In genomic region chr16:69852815-69853214, GRCh38 we compare ENCODE assay signal across 28 cellular contexts.
"Had no signal": no experiment of that assay in that cellular context is flagged by ENCODE, and none has a peak within 500 bp of the region (broad histone marks: within the 10 kb centered on the region; RNA-seq: fewer than 3 reads in every experiment).

No MANE protein-coding gene starts in this region.

- H3K27me3 Mint-ChIP-seq: naive B cell; stimulated activated memory B cell treated with anti-CD40 and anti-IgM and Interleukin-4, amounts not matched to agents 10 μg/mL and 1 μg/mL and 100 μg/mL, for 72 hours had no signal

- H3K27ac ChIP-seq: brain microvascular endothelial cell, gastrocnemius medialis, heart left ventricle, sigmoid colon, upper lobe of right lung had no signal

- ATAC-seq: activated naive CD4-positive, alpha-beta T cell treated with anti-CD3 and anti-CD28 coated beads, Interleukin-2, amount 50 U/mL, for 72 hours; esophagus mucosa; gastrocnemius medialis; heart left ventricle; left colon; stimulated activated memory B cell treated with anti-CD40 and anti-IgM and Interleukin-4, amounts not matched to agents 10 μg/mL and 1 μg/mL and 100 μg/mL, for 72 hours; upper lobe of right lung had no signal

- H3K4me3 Mint-ChIP-seq: neural crest cell; stimulated activated memory B cell treated with anti-CD40 and anti-IgM and Interleukin-4, amounts not matched to agents 10 μg/mL and 1 μg/mL and 100 μg/mL, for 72 hours; T-helper 1 cell treated with Interleukin-12 subunit alpha and Interleukin-12 subunit beta and Interleukin-4 antibody, amounts not matched to agents 30 μg/mL and 1 μg/mL, for 36 hours had no signal

- DNase-seq: activated CD4-positive, alpha-beta T cell treated with anti-CD3 and anti-CD28 coated beads for 4 hours; activated CD4-positive, alpha-beta T cell treated with anti-CD3 and anti-CD28 coated beads, Interleukin-2, amount 50 U/mL, for 48 hours; activated CD4-positive, CD25-positive, alpha-beta regulatory T cell; activated CD8-positive, alpha-beta memory T cell treated with anti-CD3 and anti-CD28 coated beads, Interleukin-2, amount 50 U/mL, for 48 hours; activated gamma-delta T cell treated with Interleukin-2 at 50 U/mL for 16 hours; brain microvascular endothelial cell; cerebellar nuclear complex; effector CD8-positive, alpha-beta T cell; gastrocnemius medialis; heart left ventricle; left colon; mesenchymal stem cell; naive B cell; occipital lobe; posterior cingulate gyrus; retina; sigmoid colon; stimulated activated CD4-positive, alpha-beta T cell treated with anti-CD3 and anti-CD28 coated beads, Interleukin-15, amount 100 ng/mL, for 24 hours; T1000; upper lobe of right lung had no signal

- H3K27ac Mint-ChIP-seq: activated naive CD4-positive, alpha-beta T cell treated with anti-CD3 and anti-CD28 coated beads, Interleukin-2, amount 50 U/mL, for 72 hours; stimulated activated memory B cell treated with anti-CD40 and anti-IgM and Interleukin-4, amounts not matched to agents 10 μg/mL and 1 μg/mL and 100 μg/mL, for 72 hours; T-helper 1 cell treated with Interleukin-12 subunit alpha and Interleukin-12 subunit beta and Interleukin-4 antibody, amounts not matched to agents 30 μg/mL and 1 μg/mL, for 36 hours had no signal

- H3K27me3 ChIP-seq: ascending aorta, brain microvascular endothelial cell, gastrocnemius medialis, heart left ventricle, sigmoid colon, SJSA1, upper lobe of right lung had no signal

- H3K4me3 ChIP-seq: ascending aorta, gastrocnemius medialis, heart left ventricle, sigmoid colon, SJSA1, smooth muscle cell, upper lobe of right lung had no signal

- H3K36me3 ChIP-seq: ascending aorta, brain microvascular endothelial cell, gastrocnemius medialis, sigmoid colon, SJSA1 had no signal

- H3K36me3 Mint-ChIP-seq: activated naive CD4-positive, alpha-beta T cell treated with anti-CD3 and anti-CD28 coated beads, Interleukin-2, amount 50 U/mL, for 72 hours had no signal

- H3K9me3 Mint-ChIP-seq: activated naive CD4-positive, alpha-beta T cell treated with anti-CD3 and anti-CD28 coated beads, Interleukin-2, amount 50 U/mL, for 72 hours; naive B cell; neural crest cell; stimulated activated memory B cell treated with anti-CD40 and anti-IgM and Interleukin-4, amounts not matched to agents 10 μg/mL and 1 μg/mL and 100 μg/mL, for 72 hours; T-helper 1 cell treated with Interleukin-12 subunit alpha and Interleukin-12 subunit beta and Interleukin-4 antibody, amounts not matched to agents 30 μg/mL and 1 μg/mL, for 36 hours had no signal
